In the genomic region with DNA sequence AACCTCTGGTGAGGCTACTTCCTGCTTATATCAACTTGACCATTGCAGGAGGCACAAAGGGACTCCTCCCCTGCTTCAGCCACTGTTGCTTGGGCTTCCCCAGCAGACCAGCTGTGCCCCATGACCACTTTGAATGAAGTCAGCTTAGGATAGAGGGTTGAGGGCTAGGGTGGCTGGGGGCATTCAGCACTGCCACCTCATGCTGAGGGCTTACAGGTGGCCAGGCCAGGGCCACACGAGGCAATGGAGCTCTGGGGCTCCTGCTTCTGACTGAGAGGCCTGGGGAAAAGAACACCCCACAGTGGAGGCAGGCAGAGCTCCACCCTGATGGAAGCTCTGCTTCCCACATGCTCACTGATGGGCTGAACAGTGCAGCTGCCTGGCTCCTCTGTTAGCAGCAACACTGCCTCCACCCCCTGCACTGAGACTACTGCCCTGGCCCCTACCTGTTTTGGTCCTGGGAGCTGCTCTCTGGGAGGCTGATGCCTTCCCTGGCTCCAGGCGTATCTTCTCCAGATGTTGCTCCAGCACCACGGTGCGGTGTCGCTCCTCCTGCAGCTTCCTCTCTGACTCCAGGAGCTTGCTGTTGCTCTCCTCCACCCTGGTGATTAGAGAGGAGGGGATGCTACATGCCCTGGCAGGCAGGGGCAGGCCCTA, we compare ENCODE assay signal across 24 cellular contexts. TPM values are rescaled to one million over a fixed set of nuclear protein-coding genes. Genes with fewer than 3 reads are reported as not detected.
DNase-seq lines count a peak whose midpoint lies in the region; ATAC-seq and TF ChIP-seq lines count a peak whose summit lies in the region.
"Had no signal": no experiment of that assay in that cellular context is flagged by ENCODE, and none has a peak within 500 bp of the region (broad histone marks: within the 10 kb centered on the region; RNA-seq: fewer than 3 reads in every experiment).

No MANE protein-coding gene starts in this region.

- H3K9me3 ChIP-seq in RWPE2 (ENCODE audit: severe bottlenecking) = no peaks in the 10 kb centered on the region
- H3K9me3 ChIP-seq: BLaER1, Caco-2, gastroesophageal sphincter, right lobe of liver, vagina had no signal

- no peaks in the 10 kb centered on the region for H3K27me3 ChIP-seq in RWPE2 (ENCODE audit: insufficient read depth, poor library complexity, severe bottlenecking)
- no peaks in the 10 kb centered on the region for H3K27me3 ChIP-seq in layer of hippocampus (ENCODE audit: control insufficient read depth, insufficient read depth, low read length)
- H3K27me3 ChIP-seq: BLaER1, gastroesophageal sphincter, right lobe of liver, vagina had no signal

- TF ChIP-seq CTCF in RWPE2 (IDR thresholded peaks at IDR 0.05; ENCODE audit: poor library complexity, severe bottlenecking) = no peak

- peak; percentile 37 for DNase-seq in activated effector memory CD4-positive, alpha-beta T cell treated with anti-CD3 and anti-CD28 coated beads, Interleukin-2, amount 50 U/mL, for 16 hours
- no peak for DNase-seq in activated effector memory CD4-positive, alpha-beta T cell treated with Interleukin-2 at 50 U/mL for 16 hours
- peak; percentile 41 for DNase-seq in RWPE2 (ENCODE audit: low spot score)
- DNase-seq in cortex of kidney (lab: John Stamatoyannopoulos, UW) = no peak
- DNase-seq: activated CD4-positive, alpha-beta T cell treated with anti-CD3 and anti-CD28 coated beads, Interleukin-2, amount 50 U/mL, for 48 hours; DND-41; H9; hypothalamus; NCI-H1092; NCI-H1930; NCI-H446; T-helper 9 cell had no signal

- no peaks in the 10 kb centered on the region for H3K4me1 ChIP-seq in RWPE2 (ENCODE audit: insufficient read depth, poor library complexity, severe bottlenecking)
- H3K4me1 ChIP-seq: BLaER1, Caco-2, gastroesophageal sphincter, parathyroid adenoma, right lobe of liver, vagina had no signal

- H3K27ac ChIP-seq in RWPE2 (ENCODE audit: poor library complexity, severe bottlenecking) = no peak overlapping the region
- H3K27ac ChIP-seq in layer of hippocampus (ENCODE audit: low read depth, low read length) = peak overlapping the region; percentile 16
- peak overlapping the region; percentile 31 for H3K27ac ChIP-seq in temporal lobe (ENCODE audit: low read depth, low read length)
- H3K27ac ChIP-seq: BLaER1, gastroesophageal sphincter, parathyroid adenoma, right lobe of liver, vagina had no signal

- ATAC-seq in RWPE2 (ENCODE audit: low read depth) = no peak
- ATAC-seq in HG02981 (IDR thresholded peaks at IDR 0.05; ENCODE audit: unreplicated experiment) = no peak
- ATAC-seq in HG03135 (IDR thresholded peaks at IDR 0.05; ENCODE audit: unreplicated experiment) = no peak
- ATAC-seq: gastroesophageal sphincter, right lobe of liver had no signal

- H3K4me3 ChIP-seq in RWPE2 (ENCODE audit: severe bottlenecking) = no peak overlapping the region
- H3K4me3 ChIP-seq: BLaER1, gastroesophageal sphincter, right lobe of liver, vagina had no signal

- H3K36me3 ChIP-seq in RWPE2 (ENCODE audit: low read depth) = no peaks in the 10 kb centered on the region
- H3K36me3 ChIP-seq: BLaER1, gastroesophageal sphincter, right lobe of liver, vagina had no signal

RNA-seq across cellular contexts. Expression of gene HHATL, which starts 10.2 kb away (rescaled TPM):
- total RNA-seq in temporal lobe = not detected
- total RNA-seq: Caco-2, HepG2, vagina had no signal

RNA-seq across cellular contexts. Expression of gene KLHL40, which starts 27.5 kb away (rescaled TPM):
- not detected for total RNA-seq in temporal lobe
- total RNA-seq: Caco-2, gastroesophageal sphincter, H9, HepG2, lower leg skin, vagina had no signal

RNA-seq across cellular contexts. Expression of gene ZBTB47, which starts 59.3 kb away (rescaled TPM):
- total RNA-seq in temporal lobe = 14.0 TPM

Comparison
In these comparisons a context has a peak if more than half of its experiments do, and no peak if none do; other contexts are left out.
1. DNase-seq: peak in activated effector memory CD4-positive, alpha-beta T cell treated with anti-CD3 and anti-CD28 coated beads, Interleukin-2, amount 50 U/mL, for 16 hours (single experiment) and RWPE2 (single experiment); none in activated effector memory CD4-positive, alpha-beta T cell treated with Interleukin-2 at 50 U/mL for 16 hours (single experiment) and cortex of kidney (single experiment).